9 cellular contexts compared by ENCODE assay signal in genomic region chr6:17584241-17584803, GRCh38. TPM values are rescaled to one million over a fixed set of nuclear protein-coding genes. Genes with fewer than 3 reads are reported as not detected.
DNase-seq lines count a peak whose midpoint lies in the region; ATAC-seq, FAIRE-seq and TF ChIP-seq lines count a peak whose summit lies in the region.
"Had no signal": no experiment of that assay in that cellular context is flagged by ENCODE, and none has a peak within 500 bp of the region (broad histone marks: within the 10 kb centered on the region; RNA-seq: fewer than 3 reads in every experiment).

No MANE protein-coding gene starts in this region.

- H3K23ac ChIP-seq in neuronal stem cell (ENCODE audit: low read depth, low read length, poor library complexity), result no peak overlapping the region

- peak; percentile 64 for TF ChIP-seq CTCF in foreskin fibroblast (IDR thresholded peaks at IDR 0.05; ENCODE audit: low read depth, low read length)

- no peak overlapping the region for H2BK15ac ChIP-seq in neuronal stem cell (ENCODE audit: low read length)

- H3K18ac ChIP-seq in neuronal stem cell (ENCODE audit: low read length), result no peak overlapping the region

- POLR2A ChIA-PET in activated CD4-positive, alpha-beta T cell treated with anti-CD3 and anti-CD28 coated beads for 36 hours (lab: Charles Lee), result no interaction called here

- no peak overlapping the region for H3K4ac ChIP-seq in neuronal stem cell (ENCODE audit: low read length)

- H3K9ac ChIP-seq in neuronal stem cell (ENCODE audit: low read depth, low read length, poor library complexity), result no peak overlapping the region

- H3K27me3 Mint-ChIP-seq in activated CD4-positive, alpha-beta T cell treated with anti-CD3 and anti-CD28 coated beads for 36 hours, result peaks cover 5% of the 10 kb centered on the region

- no peak overlapping the region for H2BK120ac ChIP-seq in neuronal stem cell (ENCODE audit: low read depth, low read length)

- ATAC-seq in activated CD4-positive, alpha-beta T cell treated with anti-CD3 and anti-CD28 coated beads for 36 hours, result peak; percentile 56
- peak; percentile 42 for ATAC-seq in HG02610 (IDR thresholded peaks at IDR 0.05; ENCODE audit: unreplicated experiment)
- no peak for ATAC-seq in HG02870 (IDR thresholded peaks at IDR 0.05; ENCODE audit: unreplicated experiment)

- peaks cover 0 to 3% of the 10 kb centered on the region in 2 donors for H3K4me1 ChIP-seq in neuronal stem cell (ENCODE audit: control insufficient read depth in 2 of 2, insufficient read depth in 1 of 2, low read depth in 1 of 2, low read length in 2 of 2)

- H3K27ac Mint-ChIP-seq in activated CD4-positive, alpha-beta T cell treated with anti-CD3 and anti-CD28 coated beads for 36 hours, result no peak overlapping the region

- H3K27ac ChIP-seq in neuronal stem cell (replicated peaks; ENCODE audit: low read length), result no peak overlapping the region
- H3K27ac ChIP-seq: epithelial cell of prostate had no signal

- no peak for DNase-seq in activated CD4-positive, alpha-beta T cell treated with anti-CD3 and anti-CD28 coated beads for 36 hours
- no peak for DNase-seq in activated CD4-positive, alpha-beta T cell treated with anti-CD3 and anti-CD28 coated beads for 4 hours
- DNase-seq in NCI-H2029 (lab: John Stamatoyannopoulos, UW), result peak; percentile 71
- peak; percentile 73 to 87 for DNase-seq in foreskin fibroblast
- DNase-seq in neuronal stem cell (ENCODE audit: low spot score), result peak; percentile 49

- FAIRE-seq in TTC549 (lab: Jason Lieb, UNC), result peak; percentile 69

- peak overlapping the region; percentile 60 for H2AFZ ChIP-seq in neuronal stem cell (ENCODE audit: low read length)

- no peaks in the 10 kb centered on the region for H3K79me1 ChIP-seq in neuronal stem cell (ENCODE audit: low read depth, low read length)

- peaks cover 12% of the 10 kb centered on the region for H3K4me1 Mint-ChIP-seq in activated CD4-positive, alpha-beta T cell treated with anti-CD3 and anti-CD28 coated beads for 36 hours

- no peak overlapping the region for H2BK5ac ChIP-seq in neuronal stem cell (ENCODE audit: low read length)

- no peaks in the 10 kb centered on the region for H3K9me3 ChIP-seq in neuronal stem cell (replicated peaks in 1 of 2; ENCODE audit: control insufficient read depth in 2 of 2, insufficient read depth in 1 of 2, low read depth in 1 of 2, low read length in 2 of 2)

- no peak overlapping the region for H3K4me3 Mint-ChIP-seq in activated CD4-positive, alpha-beta T cell treated with anti-CD3 and anti-CD28 coated beads for 36 hours

- H3K36me3 Mint-ChIP-seq in activated CD4-positive, alpha-beta T cell treated with anti-CD3 and anti-CD28 coated beads for 36 hours (ENCODE audit: low read depth), result no peaks in the 10 kb centered on the region

- H4K91ac ChIP-seq in neuronal stem cell (ENCODE audit: low read depth, low read length, poor library complexity), result no peak overlapping the region

- no peaks in the 10 kb centered on the region for H3K36me3 ChIP-seq in neuronal stem cell (replicated peaks in 1 of 2; ENCODE audit: control insufficient read depth in 2 of 2, insufficient read depth in 2 of 2, low read length in 2 of 2)

- no peaks in the 10 kb centered on the region for H3K27me3 ChIP-seq in neuronal stem cell (ENCODE audit: control insufficient read depth in 3 of 3, insufficient read depth in 3 of 3, low read depth in 1 of 3, low read length in 3 of 3)

- no peak overlapping the region for H2AK5ac ChIP-seq in neuronal stem cell (ENCODE audit: low read depth, low read length)

- peaks cover 4% of the 10 kb centered on the region for H3K9me3 Mint-ChIP-seq in activated CD4-positive, alpha-beta T cell treated with anti-CD3 and anti-CD28 coated beads for 36 hours (ENCODE audit: low read depth)

- WGBS in neuronal stem cell (ENCODE audit: extremely low coverage in 2 of 2, insufficient read length in 2 of 2, insufficient replicate concordance in 1 of 2), 2 donors, result no CpG with 5 or more reads among the region's 7 CpGs

- no peak overlapping the region for H3K4me2 ChIP-seq in neuronal stem cell (ENCODE audit: insufficient read depth, low read length, poor library complexity, severe bottlenecking)

- H3K14ac ChIP-seq in neuronal stem cell (ENCODE audit: low read length), result no peak overlapping the region

- no peak overlapping the region for H2BK12ac ChIP-seq in neuronal stem cell (ENCODE audit: low read length)

- CTCF ChIA-PET in activated CD4-positive, alpha-beta T cell treated with anti-CD3 and anti-CD28 coated beads for 36 hours (lab: Charles Lee), result interaction anchor here (0.5 to 1.2 kb wide), 20 partner anchors 9 to 1012 kb away, joined by 3 to 6 read pairs (median 3); no protein-coding TSS in a partner anchor

- no peak overlapping the region for H4K8ac ChIP-seq in neuronal stem cell (ENCODE audit: low read depth, low read length)

- intact Hi-C loops in activated CD4-positive, alpha-beta T cell treated with anti-CD3 and anti-CD28 coated beads for 36 hours (cut with DNase I, micrococcal nuclease), result loop anchor here (1.0 to 5.0 kb wide), 5 partner anchors 79 to 428 kb away; partner anchors contain the start of gene RBM24 (in 1 of the 2)

- H3K4me3 ChIP-seq in foreskin fibroblast (ENCODE audit: low read depth in 1 of 2, low read length in 2 of 2) (peak overlapping the region in 1 of 2 donors; percentile 17), neuronal stem cell (ENCODE audit: low read length in 2 of 2) (no peak overlapping the region)

RNA-seq across cellular contexts. Expression of gene FAM8A1, which starts 15.8 kb away (rescaled TPM):
- total RNA-seq in activated CD4-positive, alpha-beta T cell treated with anti-CD3 and anti-CD28 coated beads for 36 hours, result 1 to 10 TPM; 3.3 to 4.1 TPM
- 16.1 TPM for polyA plus RNA-seq in neuronal stem cell (2013, experiment 1 of 2)
- polyA plus RNA-seq in neuronal stem cell (2013, experiment 2 of 2), result 16.3 TPM

Comparison
In these comparisons a context has a peak if more than half of its experiments do, and no peak if none do; other contexts are left out.
1. DNase-seq: peak in NCI-H2029 (single experiment), foreskin fibroblast (2 of 2) and neuronal stem cell (single experiment); none in activated CD4-positive, alpha-beta T cell treated with anti-CD3 and anti-CD28 coated beads for 36 hours (single experiment) and activated CD4-positive, alpha-beta T cell treated with anti-CD3 and anti-CD28 coated beads for 4 hours (0 of 2).